ENCODE assay signal across 18 cellular contexts in the genomic region with DNA sequence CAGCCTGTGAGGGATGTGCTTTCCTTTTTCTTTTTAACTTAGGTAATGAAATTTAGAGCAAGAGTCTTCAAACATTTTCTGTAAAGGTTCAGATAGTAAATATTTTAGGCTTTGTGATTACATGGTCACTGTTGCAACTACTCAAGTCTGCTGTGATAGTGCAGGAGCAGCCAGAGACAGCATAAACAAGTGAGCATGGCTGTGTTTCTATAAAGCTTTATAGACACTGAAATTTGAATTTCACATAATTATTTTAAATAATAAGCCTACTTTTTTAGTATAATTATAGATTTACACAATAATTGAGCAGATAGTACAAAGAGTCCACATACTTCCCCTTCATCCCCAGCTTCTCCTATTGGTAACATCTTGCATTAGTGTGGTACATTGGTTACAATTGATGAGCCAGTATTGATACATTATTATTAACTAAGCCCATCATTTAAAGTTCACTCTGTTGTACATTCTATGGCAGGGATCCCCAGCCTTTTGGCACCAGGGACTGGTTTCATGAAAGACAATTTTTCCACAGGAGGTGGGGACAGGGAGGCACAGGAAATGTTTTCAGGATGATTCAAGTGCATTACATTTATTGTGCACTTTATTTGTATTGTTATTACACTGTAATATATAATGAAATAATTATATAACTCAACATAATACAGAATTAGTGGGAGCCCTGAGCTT.
"Had no signal": no experiment of that assay in that cellular context is flagged by ENCODE, and none has a peak within 500 bp of the region (broad histone marks: within the 10 kb centered on the region; RNA-seq: fewer than 3 reads in every experiment).

No MANE protein-coding gene starts in this region.

- DNase-seq: activated CD4-positive, alpha-beta T cell treated with anti-CD3 and anti-CD28 coated beads for 48 hours; activated CD8-positive, alpha-beta memory T cell treated with anti-CD3 and anti-CD28 coated beads, Interleukin-2, amount 50 U/mL, for 4 hours; activated CD8-positive, alpha-beta T cell treated with anti-CD3 and anti-CD28 coated beads, Interleukin-2, amount 10 ng/mL, durations not matched to agents 7 days and 5 days; activated naive CD4-positive, alpha-beta T cell treated with anti-CD3 and anti-CD28 coated beads, Interleukin-2, amount 10 ng/mL, durations not matched to agents 7 days and 5 days; esophagus squamous epithelium; foreskin keratinocyte; spleen; stomach; T-helper 17 cell; testis; upper lobe of left lung had no signal

- FAIRE-seq: astrocyte, endometrium, TTC549 had no signal

- H3K27me3 ChIP-seq: cardiac muscle cell, esophagus squamous epithelium, foreskin keratinocyte, spleen, stomach, testis, upper lobe of left lung had no signal

- H3K27ac Mint-ChIP-seq: activated CD8-positive, alpha-beta T cell treated with anti-CD3 and anti-CD28 coated beads, Interleukin-2, amount 10 ng/mL, durations not matched to agents 7 days and 5 days; activated naive CD4-positive, alpha-beta T cell treated with anti-CD3 and anti-CD28 coated beads, Interleukin-2, amount 10 ng/mL, durations not matched to agents 7 days and 5 days; WTC11 had no signal

- H3K27me3 Mint-ChIP-seq: activated naive CD4-positive, alpha-beta T cell treated with anti-CD3 and anti-CD28 coated beads, Interleukin-2, amount 10 ng/mL, durations not matched to agents 7 days and 5 days; T-helper 17 cell had no signal

- H3K9me3 Mint-ChIP-seq: activated naive CD4-positive, alpha-beta T cell treated with anti-CD3 and anti-CD28 coated beads, Interleukin-2, amount 10 ng/mL, durations not matched to agents 7 days and 5 days; neural crest cell; WTC11 had no signal

- H3K36me3 Mint-ChIP-seq: WTC11 had no signal

- H3K27ac ChIP-seq: cardiac muscle cell, esophagus squamous epithelium, foreskin keratinocyte, testis, upper lobe of left lung had no signal

- H3K4me3 Mint-ChIP-seq: activated CD8-positive, alpha-beta T cell treated with anti-CD3 and anti-CD28 coated beads, Interleukin-2, amount 10 ng/mL, durations not matched to agents 7 days and 5 days; WTC11 had no signal

- H3K36me3 ChIP-seq: cardiac muscle cell, esophagus squamous epithelium, spleen, upper lobe of left lung had no signal

- H3K9me3 ChIP-seq: esophagus squamous epithelium, spleen, stomach, testis, upper lobe of left lung had no signal

- H3K4me3 ChIP-seq: cardiac muscle cell, esophagus squamous epithelium, lung, spleen, stomach, testis, upper lobe of left lung had no signal
